In genomic region chr6:36544228-36544627, GRCh38 we compare ENCODE assay signal across 9 cellular contexts. TPM values are rescaled to one million over a fixed set of nuclear protein-coding genes. Genes with fewer than 3 reads are reported as not detected.
A peak's percentile ranks its signal among the peaks of the same experiment; 100 is the strongest.
DNase-seq lines count a peak whose midpoint lies in the region; ATAC-seq and TF ChIP-seq lines count a peak whose summit lies in the region.
"Had no signal": no experiment of that assay in that cellular context is flagged by ENCODE, and none has a peak within 500 bp of the region (broad histone marks: within the 10 kb centered on the region; RNA-seq: fewer than 3 reads in every experiment).

No MANE protein-coding gene starts in this region.

- peaks cover 83% of the 10 kb centered on the region for H3K79me2 ChIP-seq in DND-41 (ENCODE audit: insufficient read depth, low read length)
- H3K79me2 ChIP-seq in PC-3 (ENCODE audit: low read length): peaks cover 68% of the 10 kb centered on the region
- peaks cover 65% of the 10 kb centered on the region for H3K79me2 ChIP-seq in mammary epithelial cell (ENCODE audit: insufficient read depth, low read length)

- peak overlapping the region; percentile 17; the same call in 1 of the 2 replicates for H3K27ac ChIP-seq in DND-41 (ENCODE audit: low read length)
- no peak overlapping the region for H3K27ac ChIP-seq in PC-3 (ENCODE audit: low read length)
- H3K27ac ChIP-seq in mammary epithelial cell (ENCODE audit: insufficient read depth, low read depth, low read length): no peak overlapping the region
- peak overlapping the region; percentile 95 to 100 (median 99) for H3K27ac ChIP-seq in sigmoid colon
- H3K27ac ChIP-seq in SJCRH30: no peak overlapping the region
- no peak overlapping the region for H3K27ac ChIP-seq in WERI-Rb-1

- no peak for ATAC-seq in DND-41 (ENCODE audit: insufficient read depth, low read depth)
- no peak for ATAC-seq in PC-3

- H3K9ac ChIP-seq in DND-41 (ENCODE audit: low read depth, low read length) (peak overlapping the region; percentile 29; the same call in 1 of the 2 replicates), PC-3 (ENCODE audit: low read length) (no peak overlapping the region), mammary epithelial cell (ENCODE audit: insufficient read depth, low read length) (no peak overlapping the region)

- peak; percentile 42 for DNase-seq in DND-41
- DNase-seq in PC-3: peak; percentile 31
- peak; percentile 20 for DNase-seq in mammary epithelial cell
- DNase-seq in sigmoid colon: no peak
- no peak for DNase-seq in NAMALWA (ENCODE audit: low spot score)
- no peak for DNase-seq in LoVo (ENCODE audit: low spot score)
- no peak for DNase-seq in SJCRH30
- no peak for DNase-seq in WERI-Rb-1
- DNase-seq: kidney had no signal

- in situ Hi-C loops in mammary epithelial cell (cut with MboI; ENCODE audit: low sequenced_read_pairs in 2 of 2): loop anchor here (10.0 kb wide), 1 partner anchor 51 kb away; the partner anchor contains the start of gene SRSF3 (in 2 of the 2)

- no peak overlapping the region for H2AFZ ChIP-seq in DND-41 (ENCODE audit: low read depth, low read length)
- H2AFZ ChIP-seq in PC-3 (ENCODE audit: low read length): no peak overlapping the region
- H2AFZ ChIP-seq in mammary epithelial cell (ENCODE audit: low read depth, low read length): no peak overlapping the region

- no peaks in the 10 kb centered on the region for H3F3A ChIP-seq in PC-3 (ENCODE audit: low read length, unreplicated experiment)

- H4K20me1 ChIP-seq in DND-41 (ENCODE audit: insufficient read depth, low read length): peaks cover 7% of the 10 kb centered on the region
- H4K20me1 ChIP-seq in PC-3 (ENCODE audit: low read length): no peaks in the 10 kb centered on the region
- no peaks in the 10 kb centered on the region for H4K20me1 ChIP-seq in mammary epithelial cell (ENCODE audit: insufficient read depth, low read length)

- no peak for TF ChIP-seq EP300 in sigmoid colon (IDR thresholded peaks at IDR 0.05)

- TF ChIP-seq POLR2A in sigmoid colon (IDR thresholded peaks at IDR 0.05): no peak

- CTCF ChIA-PET in PC-3 (lab: Charles Lee): interaction anchor here (0.6 to 0.7 kb wide), 2 partner anchors 11 to 183 kb away, joined by 6 to 13 read pairs; no protein-coding TSS in a partner anchor
- CTCF ChIA-PET in mammary epithelial cell (lab: Charles Lee; ENCODE audit: low non-redundant PET): no interaction called here

- H3K9me3 ChIP-seq in DND-41 (ENCODE audit: insufficient read depth, low read length, severe bottlenecking) (no peaks in the 10 kb centered on the region), PC-3 (ENCODE audit: low read length) (no peaks in the 10 kb centered on the region), mammary epithelial cell (replicated peaks; ENCODE audit: insufficient read depth, low read length) (no peaks in the 10 kb centered on the region), sigmoid colon (no peaks in the 10 kb centered on the region), SJCRH30 (replicated peaks) (no peaks in the 10 kb centered on the region), WERI-Rb-1 (ENCODE audit: severe bottlenecking) (no peaks in the 10 kb centered on the region)

- H3K4me3 ChIP-seq in DND-41 (ENCODE audit: low read depth in 1 of 2, low read length in 2 of 2) (peak overlapping the region in 1 of 2 experiments; percentile 36; a peak in 2 of 4 replicates), PC-3 (ENCODE audit: low read length) (peak overlapping the region; percentile 24; the same call in 1 of the 2 replicates), mammary epithelial cell (replicated peaks in 1 of 3; ENCODE audit: insufficient read depth in 1 of 3, low read depth in 2 of 3, low read length in 3 of 3) (no peak overlapping the region), sigmoid colon (no peak overlapping the region), SJCRH30 (no peak overlapping the region), WERI-Rb-1 (ENCODE audit: low read depth, low read length) (no peak overlapping the region)

- H3K27me3 ChIP-seq in DND-41 (ENCODE audit: insufficient read depth, low read length, poor library complexity): no peaks in the 10 kb centered on the region
- no peaks in the 10 kb centered on the region for H3K27me3 ChIP-seq in PC-3 (ENCODE audit: low read length)
- H3K27me3 ChIP-seq in mammary epithelial cell (ENCODE audit: insufficient read depth, low read length): no peaks in the 10 kb centered on the region
- no peaks in the 10 kb centered on the region for H3K27me3 ChIP-seq in sigmoid colon
- no peaks in the 10 kb centered on the region for H3K27me3 ChIP-seq in SJCRH30
- H3K27me3 ChIP-seq in WERI-Rb-1 (ENCODE audit: insufficient read depth, low read depth, severe bottlenecking): no peaks in the 10 kb centered on the region

- dilution Hi-C loops in mammary epithelial cell (cut with HindIII; ENCODE audit: low sequenced_read_pairs): no loop called here

- no TSS peak for BruUV-seq in PC-3 (replicated peaks; lab: Mats Ljungman, UMichigan)
- BruUV-seq in mammary epithelial cell (replicated peaks; lab: Mats Ljungman, UMichigan): no TSS peak

- H3K9me2 ChIP-seq in PC-3 (replicated peaks; ENCODE audit: low read length): no peaks in the 10 kb centered on the region

- H3K36me3 ChIP-seq in DND-41 (ENCODE audit: insufficient read depth, low read length) (peaks cover 39% of the 10 kb centered on the region), PC-3 (ENCODE audit: low read depth, low read length) (peaks cover 11% of the 10 kb centered on the region), mammary epithelial cell (ENCODE audit: insufficient read depth, low read length) (no peaks in the 10 kb centered on the region), sigmoid colon (peaks cover 0 to 24% (median 1%) of the 10 kb centered on the region in 4 donors), SJCRH30 (peaks cover 11% of the 10 kb centered on the region; the same call in 1 of the 2 replicates), WERI-Rb-1 (peaks cover 38% of the 10 kb centered on the region)

- POLR2A ChIA-PET in PC-3 (lab: Charles Lee; ENCODE audit: unreplicated experiment): no interaction called here

- peaks cover 46% of the 10 kb centered on the region for H3K4me1 ChIP-seq in DND-41 (ENCODE audit: insufficient read depth, low read length)
- H3K4me1 ChIP-seq in PC-3 (ENCODE audit: insufficient read depth, low read length): peaks cover 43% of the 10 kb centered on the region
- H3K4me1 ChIP-seq in mammary epithelial cell (ENCODE audit: insufficient read depth, low read length): peaks cover 3% of the 10 kb centered on the region
- peaks cover 0 to 58% (median 50%) of the 10 kb centered on the region in 4 donors for H3K4me1 ChIP-seq in sigmoid colon
- peaks cover 2% of the 10 kb centered on the region; the same call in 1 of the 2 replicates for H3K4me1 ChIP-seq in SJCRH30

- no peak for TF ChIP-seq CTCF in DND-41 (IDR thresholded peaks at IDR 0.05; ENCODE audit: borderline replicate concordance, extremely low read depth, low read length, poor library complexity, severe bottlenecking)
- TF ChIP-seq CTCF in PC-3 (conservative IDR thresholded peaks at IDR 0.05; ENCODE audit: low read depth, low read length): no peak
- no peak for TF ChIP-seq CTCF in mammary epithelial cell (conservative IDR thresholded peaks at IDR 0.05 in 1 of 2, IDR thresholded peaks at IDR 0.05 in 1 of 2; ENCODE audit: extremely low read depth in 1 of 2, insufficient read depth in 1 of 2, low read depth in 1 of 2, low read length in 2 of 2)
- TF ChIP-seq CTCF in sigmoid colon (IDR thresholded peaks at IDR 0.05): no peak
- TF ChIP-seq CTCF in WERI-Rb-1 (IDR thresholded peaks at IDR 0.05; ENCODE audit: low read depth, low read length): no peak

- intact Hi-C loops in PC-3 (cut with micrococcal nuclease) (loop anchor here (5.0 kb wide), 1 partner anchor 122 kb away; no protein-coding TSS in a partner anchor), mammary epithelial cell (cut with micrococcal nuclease) (no loop called here), sigmoid colon (cut with DNase I) (no loop called here)

- peak overlapping the region; percentile 70 for H3K4me2 ChIP-seq in DND-41 (ENCODE audit: insufficient read depth, low read length)
- peak overlapping the region; percentile 90 for H3K4me2 ChIP-seq in PC-3 (ENCODE audit: low read length)
- peak overlapping the region; percentile 42 for H3K4me2 ChIP-seq in mammary epithelial cell (ENCODE audit: insufficient read depth, low read depth, low read length)

- WGBS in mammary epithelial cell (ENCODE audit: low coverage, missing lambda C conversion rate): no CpG with 5 or more reads among the region's 1 CpG
- WGBS in sigmoid colon, 2 donors: 11 to 32% methylated on average over 1 of the region's 1 CpG

RNA-seq across cellular contexts. Expression of gene STK38, which starts 3.1 kb away (rescaled TPM):
- total RNA-seq in PC-3 (2014; rRNA removed) (25.7 and 26.9 TPM in 2 replicates), mammary epithelial cell (10 to 100 TPM; 23.2 to 29.0 TPM), sigmoid colon (10 to 100 TPM; 25.8 to 46.3 (median 33.1) TPM)
- polyA plus RNA-seq in mammary epithelial cell (13.1 TPM), sigmoid colon (10 to 100 TPM; 33.6 to 47.8 (median 42.1) TPM)
- 13.4 TPM for polyA minus RNA-seq in mammary epithelial cell
- 26.9 and 27.6 TPM in 2 replicates for total RNA-seq in SJCRH30 (2014; rRNA removed; shearing (Covaris generic))

RNA-seq across cellular contexts. Expression of gene SRSF3, which starts 49.9 kb away (rescaled TPM):
- total RNA-seq in PC-3 (2014; rRNA removed): 206 and 297 TPM in 2 replicates
- total RNA-seq in mammary epithelial cell: 100 to 1,000 TPM; 167 to 323 TPM
- 394 TPM for polyA plus RNA-seq in mammary epithelial cell
- 185 TPM for polyA minus RNA-seq in mammary epithelial cell
- total RNA-seq in sigmoid colon: 100 to 1,000 TPM; 101 to 168 (median 122) TPM
- polyA plus RNA-seq in sigmoid colon: 100 to 1,000 TPM; 144 to 292 (median 165) TPM
- total RNA-seq in SJCRH30 (2014; rRNA removed; shearing (Covaris generic)): 395 and 493 TPM in 2 replicates

Comparison
In these comparisons a context has a peak if more than half of its experiments do, and no peak if none do; other contexts are left out.
1. DNase-seq: peak in DND-41 (single experiment), PC-3 (single experiment) and mammary epithelial cell (single experiment); none in sigmoid colon (single experiment), NAMALWA (single experiment), LoVo (single experiment), SJCRH30 (0 of 2) and WERI-Rb-1 (single experiment).
2. H3K27ac ChIP-seq: peak in DND-41 (single experiment) and sigmoid colon (4 of 4); none in PC-3 (single experiment), mammary epithelial cell (single experiment), SJCRH30 (single experiment) and WERI-Rb-1 (single experiment).
3. Peak in every context shown above with its lines, with median percentiles within 50 percentile points of each other: H3K4me2 ChIP-seq.